Comparison of ENCODE assay signal across 10 cellular contexts in the genomic region with DNA sequence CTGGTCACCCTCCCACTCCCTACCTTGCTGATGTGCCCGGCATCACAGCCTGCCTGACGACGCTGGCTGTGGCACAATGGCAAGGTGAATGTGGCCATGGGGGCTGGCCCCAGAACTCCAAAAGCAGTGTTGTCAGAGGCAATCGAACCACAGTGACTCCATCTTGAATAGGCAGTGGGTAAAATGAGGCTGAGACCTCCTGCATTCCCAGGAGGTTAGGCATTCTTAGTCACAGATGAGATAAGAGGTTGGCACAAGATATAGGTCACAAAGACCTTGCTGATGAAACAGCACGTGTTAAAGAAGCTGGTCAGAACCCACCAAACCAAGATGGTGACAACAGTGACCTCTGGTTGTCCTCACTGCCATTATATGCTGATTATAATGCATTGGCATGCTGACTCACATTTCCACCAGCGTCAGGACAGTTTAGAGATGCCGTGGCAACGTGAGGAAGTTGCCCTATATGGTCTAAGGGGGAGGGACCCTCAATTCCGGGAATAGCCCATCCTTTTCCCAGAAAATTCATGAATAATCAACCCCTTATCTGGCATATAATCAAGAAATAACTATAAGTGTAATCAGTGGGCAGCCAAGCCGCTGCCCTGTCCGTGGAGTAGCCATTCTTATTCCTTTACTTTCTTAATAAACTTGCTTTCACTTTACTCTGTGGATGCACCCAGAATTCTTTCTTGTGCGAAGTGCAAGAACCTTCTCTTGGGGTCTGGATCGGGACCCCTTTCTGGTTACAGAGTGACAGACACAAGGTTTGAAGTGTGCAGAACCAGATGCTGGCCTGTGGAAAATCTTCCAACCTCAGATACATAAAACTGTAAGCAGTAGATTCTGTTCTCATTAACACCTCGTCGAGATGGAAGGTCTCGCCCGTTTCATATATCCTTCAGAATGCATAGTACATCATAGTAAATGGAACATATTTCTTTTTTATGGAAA. TPM values are rescaled to one million over a fixed set of nuclear protein-coding genes. Genes with fewer than 3 reads are reported as not detected.
DNase-seq lines count a peak whose midpoint lies in the region; ATAC-seq and TF ChIP-seq lines count a peak whose summit lies in the region.
"Had no signal": no experiment of that assay in that cellular context is flagged by ENCODE, and none has a peak within 500 bp of the region (broad histone marks: within the 10 kb centered on the region; RNA-seq: fewer than 3 reads in every experiment).

No MANE protein-coding gene starts in this region.

- no peaks in the 10 kb centered on the region for H3K36me3 ChIP-seq in lung (ENCODE audit: control insufficient read depth in 2 of 2, insufficient read depth in 2 of 2, low read length in 2 of 2)
- H3K36me3 ChIP-seq: thoracic aorta had no signal

- peak; percentile 89 to 91 for ATAC-seq in activated naive CD4-positive, alpha-beta T cell treated with anti-CD3 and anti-CD28 coated beads, Interleukin-2, amount 50 U/mL, for 72 hours
- ATAC-seq in lung (ENCODE audit: insufficient read depth, low FRiP score) (peak; percentile 74), HG03095 (IDR thresholded peaks at IDR 0.05; ENCODE audit: unreplicated experiment) (no peak)
- ATAC-seq: left lobe of liver had no signal

- H3K36me3 Mint-ChIP-seq in activated naive CD4-positive, alpha-beta T cell treated with anti-CD3 and anti-CD28 coated beads, Interleukin-2, amount 50 U/mL, for 72 hours, result no peaks in the 10 kb centered on the region

- peak; percentile 95 for DNase-seq in AG09319 (ENCODE audit: extremely low read depth, low read depth)
- peak; percentile 96 for DNase-seq in HS-5 (ENCODE audit: low read depth)
- peak in 1 of 2 donors; percentile 38 for DNase-seq in activated naive CD4-positive, alpha-beta T cell treated with anti-CD3 and anti-CD28 coated beads, Interleukin-2, amount 50 U/mL, for 72 hours (ENCODE audit: low spot score in 2 of 2)
- no peak for DNase-seq in lung (ENCODE audit: low spot score)
- DNase-seq in activated gamma-delta T cell (lab: John Stamatoyannopoulos, UW), result no peak
- no peak for DNase-seq in NCI-H345 treated with DMSO at 0.1 percent for 48 hours (lab: John Stamatoyannopoulos, UW; ENCODE audit: unreplicated experiment)
- DNase-seq in NCI-H748 (lab: John Stamatoyannopoulos, UW; ENCODE audit: unreplicated experiment), result no peak

- H3K27ac Mint-ChIP-seq in activated naive CD4-positive, alpha-beta T cell treated with anti-CD3 and anti-CD28 coated beads, Interleukin-2, amount 50 U/mL, for 72 hours, result no peak overlapping the region

- TF ChIP-seq CTCF in AG09319 (IDR thresholded peaks at IDR 0.05; ENCODE audit: low read depth, low read length) (no peak), lung (IDR thresholded peaks at IDR 0.05; ENCODE audit: control extremely low read depth, extremely low read depth) (no peak)

- H3K9me3 Mint-ChIP-seq in activated naive CD4-positive, alpha-beta T cell treated with anti-CD3 and anti-CD28 coated beads, Interleukin-2, amount 50 U/mL, for 72 hours, result peaks cover 0 to 3% of the 10 kb centered on the region in 2 donors

- no peaks in the 10 kb centered on the region for H3K27me3 ChIP-seq in lung (ENCODE audit: control insufficient read depth, insufficient read depth)

- no peak overlapping the region for H3K4me3 ChIP-seq in lung
- H3K4me3 ChIP-seq: thoracic aorta had no signal

- peaks cover 0 to 1% of the 10 kb centered on the region in 2 donors for H3K9me3 ChIP-seq in lung (ENCODE audit: control insufficient read depth in 2 of 2, insufficient read depth in 1 of 2, low read length in 1 of 2)
- H3K9me3 ChIP-seq: thoracic aorta had no signal

- H3K4me1 ChIP-seq in lung (ENCODE audit: control insufficient read depth in 2 of 2, insufficient read depth in 2 of 2, low read length in 2 of 2), result peaks cover 0 to 4% of the 10 kb centered on the region in 2 donors

- no peak overlapping the region for H3K27ac ChIP-seq in lung (ENCODE audit: low read depth in 1 of 2, low read length in 1 of 2)
- H3K27ac ChIP-seq: thoracic aorta had no signal

- 73 to 74% methylated on average over 17 of the region's 17 CpGs for WGBS in lung, 2 donors

RNA-seq across cellular contexts. Expression of a gene that starts 26.8 kb away (rescaled TPM):
- not detected for total RNA-seq in activated naive CD4-positive, alpha-beta T cell treated with anti-CD3 and anti-CD28 coated beads, Interleukin-2, amount 50 U/mL, for 72 hours
- not detected for total RNA-seq in lung
- under 1 TPM in 1 of 2 donors, not detected in 1; 0.08 TPM for polyA plus RNA-seq in lung
- total RNA-seq: left lobe of liver, thoracic aorta had no signal

RNA-seq across cellular contexts. Expression of a gene that starts 28.9 kb away (rescaled TPM):
- not detected for total RNA-seq in activated naive CD4-positive, alpha-beta T cell treated with anti-CD3 and anti-CD28 coated beads, Interleukin-2, amount 50 U/mL, for 72 hours
- total RNA-seq in lung, result under 1 TPM in 1 of 2 donors, not detected in 1; 0.09 TPM
- polyA plus RNA-seq in lung, result under 1 TPM; 0.11 to 0.49 TPM
- total RNA-seq: left lobe of liver, thoracic aorta had no signal

Comparison
In these comparisons a context has a peak if more than half of its experiments do, and no peak if none do; other contexts are left out.
1. DNase-seq: peak in AG09319 (single experiment) and HS-5 (single experiment); none in lung (single experiment), activated gamma-delta T cell (single experiment), NCI-H345 treated with DMSO at 0.1 percent for 48 hours (single experiment) and NCI-H748 (single experiment).